ENCODE assay signal across 1 cellular context in genomic region chr7:75727881-75728592, GRCh38.
TF ChIP-seq lines count a peak whose summit lies in the region.

No MANE protein-coding gene starts in this region.

TF ChIP-seq in IMR-90, 13 proteins besides CTCF, POLR2A, EP300 and RAD21 (continued from another document):
- no peak for TF ChIP-seq ELK1 (IDR thresholded peaks at IDR 0.05; ENCODE audit: borderline replicate concordance, low read depth, low read length)
TF ChIP-seq in IMR-90: peak in this region for 1.
